Comparison of ENCODE assay signal across 8 cellular contexts in genomic region chr5:139667730-139668063, GRCh38. TPM values are rescaled to one million over a fixed set of nuclear protein-coding genes. Genes with fewer than 3 reads are reported as not detected.
DNase-seq lines count a peak whose midpoint lies in the region; ATAC-seq and TF ChIP-seq lines count a peak whose summit lies in the region.

No MANE protein-coding gene starts in this region.

- POLR2A ChIA-PET in CD8-positive, alpha-beta T cell (lab: Charles Lee): interaction anchor here (1.0 to 4.3 kb wide), 2 partner anchors 30 to 1202 kb away, joined by 3 to 24 read pairs; partner anchors contain the start of gene EGR1

- no peak overlapping the region for H3K27ac ChIP-seq in CD8-positive, alpha-beta T cell (ENCODE audit: low read depth, low read length)
- H3K27ac ChIP-seq in coronary artery (peak overlapping the region; percentile 91 to 94), osteoblast (ENCODE audit: low read depth, low read length) (peak overlapping the region; percentile 87)

- intact Hi-C loops in CD8-positive, alpha-beta T cell (cut with DNase I, micrococcal nuclease): loop anchor here in 1 of 2 experiments (2.0 kb wide), 1 partner anchor 15 kb away; no protein-coding TSS in a partner anchor
- intact Hi-C loops in activated naive CD4-positive, alpha-beta T cell treated with anti-CD3 and anti-CD28 coated beads for 36 hours (cut with micrococcal nuclease): loop anchor here (1.0 kb wide), 1 partner anchor 31 kb away; no protein-coding TSS in a partner anchor

- H3K9me3 ChIP-seq in CD8-positive, alpha-beta T cell (ENCODE audit: low read length): no peaks in the 10 kb centered on the region
- H3K9me3 ChIP-seq in osteoblast (ENCODE audit: low read depth, low read length): no peaks in the 10 kb centered on the region

- H2AFZ ChIP-seq in osteoblast (ENCODE audit: low read length): no peak overlapping the region

- H3K79me2 ChIP-seq in osteoblast (ENCODE audit: insufficient read depth, low read length): peaks cover 99% of the 10 kb centered on the region

- H4K20me1 ChIP-seq in osteoblast (ENCODE audit: insufficient read depth, low read length): peaks cover 66% of the 10 kb centered on the region

- peak overlapping the region; percentile 74 for H3K4me2 ChIP-seq in osteoblast (ENCODE audit: insufficient read depth, low read length)

- ATAC-seq in CD8-positive, alpha-beta T cell: no peak

- no peaks in the 10 kb centered on the region for H3K27me3 ChIP-seq in CD8-positive, alpha-beta T cell (ENCODE audit: insufficient read depth, low read length)
- no peaks in the 10 kb centered on the region for H3K27me3 ChIP-seq in osteoblast (ENCODE audit: insufficient read depth, low read length)

- DNase-seq in CD8-positive, alpha-beta T cell: no peak
- DNase-seq in NCI-H226 (peak; percentile 42), coronary artery (ENCODE audit: low spot score) (no peak), osteoblast (ENCODE audit: insufficient read length, low spot score, missing footprints) (peak; percentile 97), NCI-H2029 treated with DMSO at 0.1 percent for 48 hours (lab: John Stamatoyannopoulos, UW) (no peak), NCI-H1048 (lab: John Stamatoyannopoulos, UW) (no peak)
- no peak for DNase-seq in stimulated activated naive CD4-positive, alpha-beta T cell treated with Interleukin-2 at 50 U/mL for 16 hours (lab: John Stamatoyannopoulos, UW)
- no peak for DNase-seq in activated naive CD4-positive, alpha-beta T cell treated with anti-CD3 and anti-CD28 coated beads for 36 hours

- peaks cover 56% of the 10 kb centered on the region for H3K4me1 Mint-ChIP-seq in CD8-positive, alpha-beta T cell (ENCODE audit: low read depth)
- H3K4me1 Mint-ChIP-seq in activated naive CD4-positive, alpha-beta T cell treated with anti-CD3 and anti-CD28 coated beads for 36 hours (ENCODE audit: low read depth): peaks cover 28% of the 10 kb centered on the region

- no peaks in the 10 kb centered on the region for H3K36me3 Mint-ChIP-seq in CD8-positive, alpha-beta T cell
- H3K36me3 Mint-ChIP-seq in activated naive CD4-positive, alpha-beta T cell treated with anti-CD3 and anti-CD28 coated beads for 36 hours (ENCODE audit: low read depth): no peaks in the 10 kb centered on the region

- peaks cover 53% of the 10 kb centered on the region for H3K4me1 ChIP-seq in CD8-positive, alpha-beta T cell (ENCODE audit: insufficient read depth, low read length)
- peaks cover 92% of the 10 kb centered on the region for H3K4me1 ChIP-seq in osteoblast (ENCODE audit: insufficient read depth, low read length)

- H3K36me3 ChIP-seq in CD8-positive, alpha-beta T cell (ENCODE audit: insufficient read depth, low read length): no peaks in the 10 kb centered on the region
- peaks cover 19% of the 10 kb centered on the region for H3K36me3 ChIP-seq in osteoblast (ENCODE audit: insufficient read depth, low read length)

- H3K4me3 ChIP-seq in CD8-positive, alpha-beta T cell (ENCODE audit: low read depth, low read length): peak overlapping the region; percentile 68
- H3K4me3 ChIP-seq in coronary artery (peak overlapping the region; percentile 72), osteoblast (ENCODE audit: insufficient read depth, low read length) (peak overlapping the region; percentile 60)

- peak overlapping the region; percentile 73 for H3K4me3 Mint-ChIP-seq in CD8-positive, alpha-beta T cell
- no peak overlapping the region for H3K4me3 Mint-ChIP-seq in activated naive CD4-positive, alpha-beta T cell treated with anti-CD3 and anti-CD28 coated beads for 36 hours

- CTCF ChIA-PET in CD8-positive, alpha-beta T cell (lab: Charles Lee): interaction anchor here (0.9 to 6.2 kb wide), 3 partner anchors 9 to 108 kb away, joined by 3 to 64 read pairs (median 5); no protein-coding TSS in a partner anchor
- CTCF ChIA-PET in activated naive CD4-positive, alpha-beta T cell treated with anti-CD3 and anti-CD28 coated beads for 36 hours (lab: Charles Lee): interaction anchor here (0.6 to 1.7 kb wide), 3 partner anchors 25 to 167 kb away, joined by 3 read pairs; no protein-coding TSS in a partner anchor

- TF ChIP-seq CTCF in CD8-positive, alpha-beta T cell (IDR thresholded peaks at IDR 0.05): no peak
- TF ChIP-seq CTCF in coronary artery (IDR thresholded peaks at IDR 0.05) (no peak), osteoblast (IDR thresholded peaks at IDR 0.05; ENCODE audit: extremely low read depth, low read depth, low read length) (no peak)

- H3K9me3 Mint-ChIP-seq in CD8-positive, alpha-beta T cell: no peaks in the 10 kb centered on the region
- no peaks in the 10 kb centered on the region for H3K9me3 Mint-ChIP-seq in activated naive CD4-positive, alpha-beta T cell treated with anti-CD3 and anti-CD28 coated beads for 36 hours

- H3K27me3 Mint-ChIP-seq in CD8-positive, alpha-beta T cell (ENCODE audit: low read depth): no peaks in the 10 kb centered on the region
- peaks cover 12% of the 10 kb centered on the region for H3K27me3 Mint-ChIP-seq in activated naive CD4-positive, alpha-beta T cell treated with anti-CD3 and anti-CD28 coated beads for 36 hours (ENCODE audit: low read depth)

- peak overlapping the region; percentile 74 for H3K27ac Mint-ChIP-seq in CD8-positive, alpha-beta T cell
- no peak overlapping the region for H3K27ac Mint-ChIP-seq in activated naive CD4-positive, alpha-beta T cell treated with anti-CD3 and anti-CD28 coated beads for 36 hours

RNA-seq across cellular contexts. Expression of gene CXXC5, which starts 19.5 kb away (rescaled TPM):
- total RNA-seq in CD8-positive, alpha-beta T cell: 1 to 10 TPM; 4.1 to 4.7 TPM
- 186 and 210 TPM in 2 replicates for total RNA-seq in osteoblast
- 1 to 10 TPM; 1.2 to 1.7 TPM for total RNA-seq in activated naive CD4-positive, alpha-beta T cell treated with anti-CD3 and anti-CD28 coated beads for 36 hours

Comparison
In these comparisons a context has a peak if more than half of its experiments do, and no peak if none do; other contexts are left out.
1. DNase-seq: peak in NCI-H226 (single experiment) and osteoblast (single experiment); none in CD8-positive, alpha-beta T cell (0 of 7), coronary artery (single experiment), NCI-H2029 treated with DMSO at 0.1 percent for 48 hours (single experiment), stimulated activated naive CD4-positive, alpha-beta T cell treated with Interleukin-2 at 50 U/mL for 16 hours (single experiment), NCI-H1048 (single experiment) and activated naive CD4-positive, alpha-beta T cell treated with anti-CD3 and anti-CD28 coated beads for 36 hours (single experiment).
2. RNA of gene CXXC5, which starts 19.5 kb away (total RNA-seq): 186 to 210 TPM in osteoblast; 4.1 to 4.7 TPM in CD8-positive, alpha-beta T cell and 1.2 to 1.7 TPM in activated naive CD4-positive, alpha-beta T cell treated with anti-CD3 and anti-CD28 coated beads for 36 hours; every median in the first group is over 10 times any median in the second.
3. Peak in every context shown above with its lines, with median percentiles within 50 percentile points of each other: H3K4me3 ChIP-seq.